Comparison of ENCODE assay signal across 19 cellular contexts in genomic region chr9:672833-673232, GRCh38.
"Had no signal": no experiment of that assay in that cellular context is flagged by ENCODE, and none has a peak within 500 bp of the region (broad histone marks: within the 10 kb centered on the region; RNA-seq: fewer than 3 reads in every experiment).

No MANE protein-coding gene starts in this region.

- DNase-seq: activated CD4-positive, alpha-beta memory T cell treated with anti-CD3 and anti-CD28 coated beads, Interleukin-2, amount 10 ng/mL, durations not matched to agents 7 days and 5 days; activated CD4-positive, alpha-beta T cell treated with anti-CD3 and anti-CD28 coated beads for 48 hours; activated CD4-positive, CD25-positive, alpha-beta regulatory T cell; activated CD8-positive, alpha-beta memory T cell treated with anti-CD3 and anti-CD28 coated beads, Interleukin-2, amount 10 ng/mL, durations not matched to agents 7 days and 5 days; activated naive CD4-positive, alpha-beta T cell; activated naive CD8-positive, alpha-beta T cell treated with anti-CD3 and anti-CD28 coated beads for 36 hours; amniotic stem cell; left ventricle myocardium superior; mesendoderm; natural killer cell; posterior cingulate gyrus; retina; stimulated activated CD8-positive, alpha-beta memory T cell treated with anti-CD3 and anti-CD28 coated beads, Interleukin-4, amount 100 ng/mL, for 48 hours; stimulated activated naive CD4-positive, alpha-beta T cell treated with Interleukin-2 at 50 U/mL for 16 hours; T-helper 1 cell; T-helper 9 cell; transverse colon; uterus had no signal

- H3K4me3 ChIP-seq: cardiac muscle cell, transverse colon, uterus had no signal

- H3K27ac ChIP-seq: cardiac muscle cell had no signal

- H3K36me3 ChIP-seq: cardiac muscle cell, transverse colon, uterus had no signal

- ATAC-seq: activated CD8-positive, alpha-beta memory T cell treated with anti-CD3 and anti-CD28 coated beads, Interleukin-2, amount 10 ng/mL, durations not matched to agents 7 days and 5 days; natural killer cell had no signal

- H3K27me3 ChIP-seq: cardiac muscle cell, transverse colon, uterus had no signal
